ENCODE assay signal across 8 cellular contexts in the genomic region with DNA sequence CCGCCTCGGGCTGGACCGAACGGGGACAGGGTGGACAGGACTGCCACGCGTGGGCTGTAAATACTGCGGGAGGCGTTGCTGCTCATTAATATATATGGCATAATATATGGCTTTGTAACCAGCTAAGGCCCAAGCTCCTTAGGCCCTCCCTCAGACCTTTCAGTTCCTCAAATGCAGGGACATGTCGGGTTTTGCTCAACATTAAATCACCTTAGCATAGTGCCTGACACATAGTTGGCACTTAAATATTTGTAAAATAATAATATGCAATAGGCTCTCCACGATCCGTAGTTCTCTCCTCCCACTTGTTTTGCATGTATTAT. TPM values are rescaled to one million over a fixed set of nuclear protein-coding genes. Genes with fewer than 3 reads are reported as not detected.
DNase-seq lines count a peak whose midpoint lies in the region; ATAC-seq, FAIRE-seq and TF ChIP-seq lines count a peak whose summit lies in the region.

No MANE protein-coding gene starts in this region.

- WGBS in HUES64: 37% methylated on average over 9 of the region's 11 CpGs
- WGBS in K562 (ENCODE audit: insufficient coverage, low coverage, missing lambda C conversion rate): 27% methylated on average over 11 of the region's 11 CpGs

- H4K20me1 ChIP-seq in K562 (replicated peaks; ENCODE audit: control insufficient read depth, insufficient read depth, low read length): no peaks in the 10 kb centered on the region

- H2AFZ ChIP-seq in K562 (ENCODE audit: low read depth, low read length): peak overlapping the region; percentile 100

- peak; percentile 72 for DNase-seq in GM10266 (ENCODE audit: extremely low spot score)
- DNase-seq in K562 (ENCODE audit: extremely low read depth in 1 of 4, low spot score in 3 of 4): no peak
- DNase-seq in lower lobe of right lung: no peak
- DNase-seq in uterus: no peak
- no peak for DNase-seq in HuH-7 (ENCODE audit: low spot score)
- no peak for DNase-seq in posterior vena cava (ENCODE audit: low spot score)

- no peaks in the 10 kb centered on the region for H3K9me3 ChIP-seq in HUES64 (ENCODE audit: insufficient read depth, low read depth, low read length)
- no peaks in the 10 kb centered on the region for H3K9me3 ChIP-seq in K562 (replicated peaks; ENCODE audit: control insufficient read depth, insufficient read depth, low read depth, low read length)
- no peaks in the 10 kb centered on the region for H3K9me3 ChIP-seq in lower lobe of right lung
- no peaks in the 10 kb centered on the region for H3K9me3 ChIP-seq in uterus

- POLR2A ChIA-PET in K562 (lab: Yijun Ruan, JAX): interaction anchor here (0.9 to 2.5 kb wide), 5 partner anchors 8 to 38 kb away, joined by 3 to 14 read pairs (median 5); no protein-coding TSS in a partner anchor

- no peak overlapping the region for H3K27ac ChIP-seq in HUES64 (ENCODE audit: low read depth, low read length)
- peak overlapping the region; percentile 94 for H3K27ac ChIP-seq in K562 (ENCODE audit: extremely low read depth, low read depth, low read length)
- peak overlapping the region; percentile 93 for H3K27ac ChIP-seq in lower lobe of right lung
- H3K27ac ChIP-seq in uterus: peak overlapping the region; percentile 86 to 89

- H3K4me2 ChIP-seq in K562 (ENCODE audit: insufficient read depth, low read length): peak overlapping the region; percentile 90

- H3K36me3 ChIP-seq in HUES64 (ENCODE audit: insufficient read depth, low read length): no peaks in the 10 kb centered on the region
- H3K36me3 ChIP-seq in K562 (ENCODE audit: control insufficient read depth, insufficient read depth, low read length): no peaks in the 10 kb centered on the region
- no peaks in the 10 kb centered on the region for H3K36me3 ChIP-seq in lower lobe of right lung
- H3K36me3 ChIP-seq in uterus: no peaks in the 10 kb centered on the region

- no peaks in the 10 kb centered on the region for H3K4me1 ChIP-seq in HUES64 (ENCODE audit: insufficient read depth, low read length)
- H3K4me1 ChIP-seq in K562 (replicated peaks in 1 of 2; ENCODE audit: control insufficient read depth in 2 of 2, insufficient read depth in 2 of 2, low read length in 2 of 2): peaks cover 8 to 18% of the 10 kb centered on the region in 2 experiments
- peaks cover 21% of the 10 kb centered on the region for H3K4me1 ChIP-seq in lower lobe of right lung
- H3K4me1 ChIP-seq in uterus: peaks cover 4 to 7% of the 10 kb centered on the region in 2 donors

- TF ChIP-seq EP300 in K562 (IDR thresholded peaks at IDR 0.05; ENCODE audit: low read length): no peak

- TF ChIP-seq CTCF in GM10266 (IDR thresholded peaks at IDR 0.05; ENCODE audit: control insufficient read depth, insufficient read depth, low read depth, missing control alignments): no peak
- TF ChIP-seq CTCF in K562 (IDR thresholded peaks at IDR 0.05 in 2 of 3, conservative IDR thresholded peaks at IDR 0.05 in 1 of 3; ENCODE audit: insufficient read depth in 2 of 3, low read depth in 1 of 3, low read length in 3 of 3): no peak
- no peak for TF ChIP-seq CTCF in lower lobe of right lung (IDR thresholded peaks at IDR 0.05)
- TF ChIP-seq CTCF in uterus (IDR thresholded peaks at IDR 0.05): no peak

- no peak for FAIRE-seq in K562 (lab: Jason Lieb, UNC)

- H3K27me3 ChIP-seq in HUES64 (ENCODE audit: insufficient read depth, low read length) (no peaks in the 10 kb centered on the region), K562 (ENCODE audit: control insufficient read depth in 2 of 2, insufficient read depth in 2 of 2, low read length in 2 of 2) (no peaks in the 10 kb centered on the region), lower lobe of right lung (ENCODE audit: low read depth) (no peaks in the 10 kb centered on the region), uterus (no peaks in the 10 kb centered on the region)

- H3K4me3 ChIP-seq in HUES64 (ENCODE audit: low read length) (peak overlapping the region; percentile 90), K562 (peak overlapping the region; percentile 64), lower lobe of right lung (peak overlapping the region; percentile 82), uterus (peak overlapping the region; percentile 84 to 89)

- TF ChIP-seq POLR2A in K562 (conservative IDR thresholded peaks at IDR 0.05): no peak
- TF ChIP-seq POLR2A in uterus (IDR thresholded peaks at IDR 0.05): no peak

- intact Hi-C loops in K562 (cut with micrococcal nuclease): loop anchor here (2.0 to 5.0 kb wide), 3 partner anchors 78 to 218 kb away; a partner anchor contains a TSS
- intact Hi-C loops in lower lobe of right lung (cut with DNase I): no loop called here
- intact Hi-C loops in uterus (cut with DNase I; ENCODE audit: low total_unique reads): no loop called here
- intact Hi-C loops in posterior vena cava (cut with DNase I): no loop called here

- no TSS peak for BruUV-seq in K562 (replicated peaks; lab: Mats Ljungman, UMichigan)

- in situ Hi-C loops in K562 (cut with MboI): no loop called here

- peaks cover 37% of the 10 kb centered on the region for H3K79me2 ChIP-seq in K562 (ENCODE audit: control insufficient read depth, insufficient read depth, low read length)

- no peaks in the 10 kb centered on the region for H3K9me1 ChIP-seq in K562 (ENCODE audit: control insufficient read depth, insufficient read depth, low read length)

- H3K9ac ChIP-seq in HUES64 (ENCODE audit: low read depth, low read length) (peak overlapping the region; percentile 97), K562 (ENCODE audit: insufficient read depth in 1 of 2, low read depth in 2 of 2, low read length in 2 of 2) (peak overlapping the region; percentile 93 to 99)

- ATAC-seq in GM21526 (IDR thresholded peaks at IDR 0.05; ENCODE audit: low FRiP score, unreplicated experiment) (peak; percentile 72), K562 (peak; percentile 41; the same call in 2 of the 3 replicates), lower lobe of right lung (peak; percentile 45 to 69)

- TF ChIP-seq RAD21 in K562 (CRISPR knock-in tag; conservative IDR thresholded peaks at IDR 0.05 in 1 of 2, IDR thresholded peaks at IDR 0.05 in 1 of 2): no peak

- CTCF ChIA-PET in K562 (lab: Yijun Ruan, JAX; ENCODE audit: low intra/inter-chr PET ratio): no interaction called here

TF ChIP-seq in K562, 482 proteins besides CTCF, POLR2A, EP300 and RAD21 (continues in another document):
- TF ChIP-seq CREB1 (IDR thresholded peaks at IDR 0.05) (no peak), CREB1 (CRISPR knock-in tag; IDR thresholded peaks at IDR 0.05) (0 out of 2 replicates have a peak, but pooled peaks have one; percentile 14), CHD4 (IDR thresholded peaks at IDR 0.05; ENCODE audit: insufficient read depth, insufficient replicate concordance, low read depth, low read length, poor library complexity, severe bottlenecking) (no peak), MEF2A (IDR thresholded peaks at IDR 0.05; ENCODE audit: control insufficient read depth, low read depth, low read length) (no peak), MEIS2 (IDR thresholded peaks at IDR 0.05; ENCODE audit: partially characterized antibody) (peak; percentile 64), JUNB (CRISPR knock-in tag; conservative IDR thresholded peaks at IDR 0.05) (no peak), E2F3 (CRISPR knock-in tag; IDR thresholded peaks at IDR 0.05) (no peak), NRF1 (conservative IDR thresholded peaks at IDR 0.05 in 1 of 2, IDR thresholded peaks at IDR 0.05 in 1 of 2) (peak; percentile 5 to 41), CBFA2T2 (conservative IDR thresholded peaks at IDR 0.05) (no peak), GATAD2A (IDR thresholded peaks at IDR 0.05) (0 out of 2 replicates have a peak, but pooled peaks have one; percentile 1), HDAC6 (IDR thresholded peaks at IDR 0.05; ENCODE audit: low read depth, low read length) (no peak), PRMT5 (CRISPR knock-in tag; IDR thresholded peaks at IDR 0.05) (no peak), PCBP1 (IDR thresholded peaks at IDR 0.05; ENCODE audit: low read depth, low read length, poor library complexity, severe bottlenecking) (peak; percentile 17)
- TF ChIP-seq, protein P1, sequence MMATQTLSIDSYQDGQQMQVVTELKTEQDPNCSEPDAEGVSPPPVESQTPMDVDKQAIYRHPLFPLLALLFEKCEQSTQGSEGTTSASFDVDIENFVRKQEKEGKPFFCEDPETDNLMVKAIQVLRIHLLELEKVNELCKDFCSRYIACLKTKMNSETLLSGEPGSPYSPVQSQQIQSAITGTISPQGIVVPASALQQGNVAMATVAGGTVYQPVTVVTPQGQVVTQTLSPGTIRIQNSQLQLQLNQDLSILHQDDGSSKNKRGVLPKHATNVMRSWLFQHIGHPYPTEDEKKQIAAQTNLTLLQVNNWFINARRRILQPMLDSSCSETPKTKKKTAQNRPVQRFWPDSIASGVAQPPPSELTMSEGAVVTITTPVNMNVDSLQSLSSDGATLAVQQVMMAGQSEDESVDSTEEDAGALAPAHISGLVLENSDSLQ (IDR thresholded peaks at IDR 0.05): peak; percentile 51; the same call in 1 of the 2 replicates

RNA-seq across cellular contexts. Expression of gene TMEM168, which starts 0.4 kb away (rescaled TPM):
- 9.9 TPM for polyA plus RNA-seq in HUES64 (2013, experiment 1 of 2)
- 10.1 TPM for polyA plus RNA-seq in HUES64 (2013, experiment 2 of 2)
- total RNA-seq in K562 (2011; cell fraction: chromatin; rRNA removed; ENCODE audit: low replicate concordance): 34.8 and 104 TPM in 2 replicates
- total RNA-seq in K562 (2011; cell fraction: nucleolus; rRNA removed): 31.2 and 37.4 TPM in 2 replicates
- 66.2 and 100 TPM in 2 replicates for total RNA-seq in K562 (2011; cell fraction: nucleoplasm; rRNA removed)
- total RNA-seq in K562 (2014; rRNA removed): 17.6 and 21.4 TPM in 2 replicates
- 28.0 and 31.5 TPM in 2 replicates for total RNA-seq in K562 (2014; rRNA removed; fragmentation: Illumina TruSeq; extraction: Trizol)
- 21.3 and 23.4 TPM in 2 replicates for total RNA-seq in K562 (2015; rRNA removed; fragmentation: Illumina TruSeq; extraction: Trizol)
- 23.2 and 27.3 TPM in 2 replicates for total RNA-seq in K562 (2021)
- 33.5 and 50.7 TPM in 2 replicates for polyA plus RNA-seq in K562 (2011; rRNA removed)
- polyA plus RNA-seq in K562 (2011; cell fraction: cytosol; rRNA removed): 16.2 and 21.6 TPM in 2 replicates
- polyA plus RNA-seq in K562 (2011; cell fraction: nucleus; rRNA removed): 43.6 and 53.0 TPM in 2 replicates
- 17.1 and 19.9 TPM in 2 replicates for polyA plus RNA-seq in K562 (2012)
- polyA plus RNA-seq in K562 (2014; fragmentation: Illumina TruSeq; extraction: Trizol): 19.7 and 20.8 TPM in 2 replicates
- polyA plus RNA-seq in K562 (2014; fragmentation: Nextera tagmentation; extraction: Ambion mirVana): 10 to 100 TPM; 28.0 to 30.0 TPM
- polyA plus RNA-seq in K562 (2014; rRNA removed): 21.0 and 25.4 TPM in 2 replicates
- 39.1 and 55.1 TPM in 2 replicates for polyA minus RNA-seq in K562 (2011; rRNA and poly(A)+ RNA removed)
- 16.4 and 23.4 TPM in 2 replicates for polyA minus RNA-seq in K562 (2011; cell fraction: cytosol; rRNA and poly(A)+ RNA removed)
- 22.3 and 30.7 TPM in 2 replicates for polyA minus RNA-seq in K562 (2011; cell fraction: nucleus; rRNA and poly(A)+ RNA removed)
- total RNA-seq in lower lobe of right lung: 24.9 TPM
- 100 to 1,000 TPM in 1 of 4 donors, 10 to 100 TPM in 3; 10.3 to 119 (median 52.8) TPM for total RNA-seq in uterus
- total RNA-seq in posterior vena cava: 10 to 100 TPM; 18.7 to 21.7 TPM
